In the genomic region with DNA sequence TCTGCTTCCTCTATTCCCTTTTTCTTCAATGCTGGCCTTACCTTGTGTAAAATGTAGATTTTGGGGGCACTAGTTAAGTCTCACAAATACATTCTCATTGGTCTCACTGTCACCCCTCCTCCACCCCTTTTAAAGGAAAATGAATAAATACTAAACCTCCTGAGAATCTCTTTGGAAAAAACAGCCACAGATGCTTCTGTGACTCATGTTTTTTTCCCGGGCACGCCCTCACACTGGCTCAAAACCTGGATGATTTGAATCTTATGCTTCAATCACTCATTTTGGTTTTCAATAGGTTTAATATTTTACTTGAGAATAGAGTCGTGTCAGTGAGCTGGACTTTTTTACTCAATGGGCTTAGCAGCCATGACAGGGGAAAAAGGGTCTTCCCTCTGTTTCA, we compare ENCODE assay signal across 11 cellular contexts.
DNase-seq lines count a peak whose midpoint lies in the region; ATAC-seq and TF ChIP-seq lines count a peak whose summit lies in the region.
"Had no signal": no experiment of that assay in that cellular context is flagged by ENCODE, and none has a peak within 500 bp of the region (broad histone marks: within the 10 kb centered on the region; RNA-seq: fewer than 3 reads in every experiment).

No MANE protein-coding gene starts in this region.

- TF ChIP-seq CTCF in choroid plexus epithelial cell (conservative IDR thresholded peaks at IDR 0.05; ENCODE audit: low read depth, low read length) (no peak), lung (IDR thresholded peaks at IDR 0.05; ENCODE audit: control extremely low read depth, extremely low read depth) (no peak)

- H3K27me3 ChIP-seq in HUES48 (ENCODE audit: control insufficient read depth, insufficient read depth, low read length) = no peaks in the 10 kb centered on the region
- no peaks in the 10 kb centered on the region for H3K27me3 ChIP-seq in lung (ENCODE audit: control insufficient read depth, insufficient read depth)

- H3K27ac ChIP-seq in HUES48 (ENCODE audit: low read depth, low read length) (peak overlapping the region; percentile 82), lung (ENCODE audit: low read depth in 1 of 2, low read length in 1 of 2) (peak overlapping the region; percentile 46 to 93)

- no peak overlapping the region for H3K4me3 ChIP-seq in HUES48 (ENCODE audit: low read depth, low read length)
- H3K4me3 ChIP-seq in choroid plexus epithelial cell (ENCODE audit: low read depth, low read length) = no peak overlapping the region
- no peak overlapping the region for H3K4me3 ChIP-seq in lung

- no peak overlapping the region for H3K27ac Mint-ChIP-seq in stimulated activated effector memory CD8-positive, alpha-beta T cell treated with anti-CD3 and anti-CD28 coated beads, Interleukin-12 subunit alpha, Interleukin-12 subunit beta, amount 100 ng/mL, for 72 hours
- H3K27ac Mint-ChIP-seq: activated CD4-positive, alpha-beta T cell treated with anti-CD3 and anti-CD28 coated beads, Interleukin-2, amount 10 ng/mL, durations not matched to agents 7 days and 5 days had no signal

- ATAC-seq in lung (ENCODE audit: insufficient read depth, low FRiP score) = no peak
- ATAC-seq in stimulated activated effector memory CD8-positive, alpha-beta T cell treated with anti-CD3 and anti-CD28 coated beads, Interleukin-12 subunit alpha, Interleukin-12 subunit beta, amount 100 ng/mL, for 72 hours = no peak
- no peak for ATAC-seq in GM18511 (IDR thresholded peaks at IDR 0.05; ENCODE audit: unreplicated experiment)

- H3K4me3 Mint-ChIP-seq in stimulated activated effector memory CD8-positive, alpha-beta T cell treated with anti-CD3 and anti-CD28 coated beads, Interleukin-12 subunit alpha, Interleukin-12 subunit beta, amount 100 ng/mL, for 72 hours = no peak overlapping the region
- H3K4me3 Mint-ChIP-seq: activated CD4-positive, alpha-beta T cell treated with anti-CD3 and anti-CD28 coated beads, Interleukin-2, amount 10 ng/mL, durations not matched to agents 7 days and 5 days had no signal

- no peaks in the 10 kb centered on the region for H3K9me3 Mint-ChIP-seq in stimulated activated effector memory CD8-positive, alpha-beta T cell treated with anti-CD3 and anti-CD28 coated beads, Interleukin-12 subunit alpha, Interleukin-12 subunit beta, amount 100 ng/mL, for 72 hours
- H3K9me3 Mint-ChIP-seq: activated CD4-positive, alpha-beta T cell treated with anti-CD3 and anti-CD28 coated beads, Interleukin-2, amount 10 ng/mL, durations not matched to agents 7 days and 5 days had no signal

- WGBS in lung, 2 donors = 66 to 86% methylated on average over 3 of the region's 3 CpGs

- peaks cover 24% of the 10 kb centered on the region for H3K4me1 ChIP-seq in HUES48 (ENCODE audit: control insufficient read depth, insufficient read depth, low read length)
- H3K4me1 ChIP-seq in lung (ENCODE audit: control insufficient read depth in 2 of 2, insufficient read depth in 2 of 2, low read length in 2 of 2) = peaks cover 2 to 8% of the 10 kb centered on the region in 2 donors

- peak; percentile 60 for DNase-seq in A172 (ENCODE audit: low spot score)
- DNase-seq in choroid plexus epithelial cell (ENCODE audit: low read depth) = peak; percentile 20
- DNase-seq in lung (ENCODE audit: low spot score) = no peak
- no peak for DNase-seq in stimulated activated effector memory CD8-positive, alpha-beta T cell treated with anti-CD3 and anti-CD28 coated beads, Interleukin-12 subunit alpha, Interleukin-12 subunit beta, amount 100 ng/mL, for 72 hours (ENCODE audit: low spot score in 2 of 2)
- no peak for DNase-seq in T1000 (lab: John Stamatoyannopoulos, UW)
- no peak for DNase-seq in NCI-H146 (lab: John Stamatoyannopoulos, UW)
- DNase-seq: activated CD4-positive, alpha-beta T cell treated with anti-CD3 and anti-CD28 coated beads, Interleukin-2, amount 10 ng/mL, durations not matched to agents 7 days and 5 days; COR-L47; NCI-H1105 treated with DMSO at 0.1 percent for 48 hours had no signal

- peaks cover 15% of the 10 kb centered on the region for H3K4me1 Mint-ChIP-seq in stimulated activated effector memory CD8-positive, alpha-beta T cell treated with anti-CD3 and anti-CD28 coated beads, Interleukin-12 subunit alpha, Interleukin-12 subunit beta, amount 100 ng/mL, for 72 hours

- H3K9me3 ChIP-seq in HUES48 (ENCODE audit: control insufficient read depth, insufficient read depth, low read length) = no peaks in the 10 kb centered on the region
- H3K9me3 ChIP-seq in lung (ENCODE audit: control insufficient read depth in 2 of 2, insufficient read depth in 1 of 2, low read length in 1 of 2) = no peaks in the 10 kb centered on the region

- no peaks in the 10 kb centered on the region for H3K36me3 Mint-ChIP-seq in stimulated activated effector memory CD8-positive, alpha-beta T cell treated with anti-CD3 and anti-CD28 coated beads, Interleukin-12 subunit alpha, Interleukin-12 subunit beta, amount 100 ng/mL, for 72 hours

- H3K36me3 ChIP-seq in HUES48 (ENCODE audit: control insufficient read depth, insufficient read depth, low read length) (no peaks in the 10 kb centered on the region), lung (ENCODE audit: control insufficient read depth in 2 of 2, insufficient read depth in 2 of 2, low read length in 2 of 2) (no peaks in the 10 kb centered on the region)

- H3K9ac ChIP-seq in HUES48 (ENCODE audit: low read depth, low read length) = no peak overlapping the region

Comparison
In these comparisons a context has a peak if more than half of its experiments do, and no peak if none do; other contexts are left out.
1. DNase-seq: peak in A172 (single experiment) and choroid plexus epithelial cell (single experiment); none in lung (single experiment), stimulated activated effector memory CD8-positive, alpha-beta T cell treated with anti-CD3 and anti-CD28 coated beads, Interleukin-12 subunit alpha, Interleukin-12 subunit beta, amount 100 ng/mL, for 72 hours (0 of 2), T1000 (single experiment) and NCI-H146 (single experiment).